ENCODE assay signal across 13 cellular contexts in the genomic region with DNA sequence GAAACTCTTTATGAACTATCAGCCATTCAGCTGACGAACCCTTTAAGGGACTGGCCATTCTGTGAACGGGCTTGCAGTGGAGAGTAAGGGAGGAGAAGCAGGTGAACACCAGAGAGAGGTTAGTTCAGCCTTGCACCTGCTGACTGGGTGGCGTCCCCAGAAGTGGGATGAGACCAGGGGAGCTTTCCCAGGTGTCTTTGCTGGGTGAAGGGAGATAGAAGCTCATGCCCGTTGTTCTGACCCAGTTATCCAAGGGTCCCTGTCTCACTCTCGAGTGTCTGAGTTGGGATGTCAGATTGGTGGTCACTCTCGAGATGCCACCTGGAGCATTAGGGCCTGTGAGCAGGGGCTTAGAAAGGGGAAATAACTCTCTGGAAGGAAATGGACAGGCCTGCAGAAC.
"Had no signal": no experiment of that assay in that cellular context is flagged by ENCODE, and none has a peak within 500 bp of the region (broad histone marks: within the 10 kb centered on the region; RNA-seq: fewer than 3 reads in every experiment).

No MANE protein-coding gene starts in this region.

- H3K27me3 ChIP-seq: cardiac muscle cell, testis, upper lobe of left lung had no signal

- H3K36me3 ChIP-seq: cardiac muscle cell, esophagus squamous epithelium, spleen, upper lobe of left lung had no signal

- H3K27ac Mint-ChIP-seq: activated B cell treated with CpG ODN at 0.5 μM for 24 hours; activated CD4-positive, alpha-beta memory T cell treated with anti-CD3 and anti-CD28 coated beads, Interleukin-2, amount 10 ng/mL, durations not matched to agents 7 days and 5 days; activated CD8-positive, alpha-beta memory T cell treated with anti-CD3 and anti-CD28 coated beads, Interleukin-2, amount 10 ng/mL, durations not matched to agents 7 days and 5 days; activated naive CD8-positive, alpha-beta T cell; nephron progenitor cell; stimulated activated memory B cell treated with anti-CD40 and anti-IgM and Interleukin-4, amounts not matched to agents 10 μg/mL and 1 μg/mL and 100 μg/mL, for 72 hours; T-helper 2 cell treated with Interferon-gamma antibody and Interleukin-4, amounts not matched to agents 5 μg/mL and 100 μg/mL, for 36 hours had no signal

- H3K4me3 Mint-ChIP-seq: activated B cell treated with CpG ODN at 0.5 μM for 24 hours; activated CD4-positive, alpha-beta memory T cell treated with anti-CD3 and anti-CD28 coated beads, Interleukin-2, amount 10 ng/mL, durations not matched to agents 7 days and 5 days; activated CD8-positive, alpha-beta memory T cell treated with anti-CD3 and anti-CD28 coated beads, Interleukin-2, amount 10 ng/mL, durations not matched to agents 7 days and 5 days; activated naive CD8-positive, alpha-beta T cell; nephron progenitor cell; stimulated activated memory B cell treated with anti-CD40 and anti-IgM and Interleukin-4, amounts not matched to agents 10 μg/mL and 1 μg/mL and 100 μg/mL, for 72 hours; T-helper 2 cell treated with Interferon-gamma antibody and Interleukin-4, amounts not matched to agents 5 μg/mL and 100 μg/mL, for 36 hours had no signal

- ATAC-seq: stimulated activated memory B cell treated with anti-CD40 and anti-IgM and Interleukin-4, amounts not matched to agents 10 μg/mL and 1 μg/mL and 100 μg/mL, for 72 hours had no signal

- H3K27ac ChIP-seq: cardiac muscle cell, esophagus squamous epithelium, spleen, testis, upper lobe of left lung had no signal

- H3K4me1 Mint-ChIP-seq: activated B cell treated with CpG ODN at 0.5 μM for 24 hours; activated CD4-positive, alpha-beta memory T cell treated with anti-CD3 and anti-CD28 coated beads, Interleukin-2, amount 10 ng/mL, durations not matched to agents 7 days and 5 days; activated CD8-positive, alpha-beta memory T cell treated with anti-CD3 and anti-CD28 coated beads, Interleukin-2, amount 10 ng/mL, durations not matched to agents 7 days and 5 days; stimulated activated memory B cell treated with anti-CD40 and anti-IgM and Interleukin-4, amounts not matched to agents 10 μg/mL and 1 μg/mL and 100 μg/mL, for 72 hours had no signal

- H3K9me3 ChIP-seq: esophagus squamous epithelium, testis, upper lobe of left lung had no signal

- H3K4me1 ChIP-seq: testis had no signal

- DNase-seq: activated B cell treated with CpG ODN at 0.5 μM for 24 hours, esophagus squamous epithelium had no signal

- H3K9me3 Mint-ChIP-seq: activated CD4-positive, alpha-beta memory T cell treated with anti-CD3 and anti-CD28 coated beads, Interleukin-2, amount 10 ng/mL, durations not matched to agents 7 days and 5 days; nephron progenitor cell; stimulated activated memory B cell treated with anti-CD40 and anti-IgM and Interleukin-4, amounts not matched to agents 10 μg/mL and 1 μg/mL and 100 μg/mL, for 72 hours; T-helper 2 cell treated with Interferon-gamma antibody and Interleukin-4, amounts not matched to agents 5 μg/mL and 100 μg/mL, for 36 hours had no signal

- H3K4me3 ChIP-seq: cardiac muscle cell, esophagus squamous epithelium, spleen, upper lobe of left lung had no signal

- FAIRE-seq: TTC549 had no signal

- H3K36me3 Mint-ChIP-seq: activated CD8-positive, alpha-beta memory T cell treated with anti-CD3 and anti-CD28 coated beads, Interleukin-2, amount 10 ng/mL, durations not matched to agents 7 days and 5 days; activated naive CD8-positive, alpha-beta T cell; stimulated activated memory B cell treated with anti-CD40 and anti-IgM and Interleukin-4, amounts not matched to agents 10 μg/mL and 1 μg/mL and 100 μg/mL, for 72 hours had no signal
